9 cellular contexts compared by ENCODE assay signal in genomic region chr5:84382363-84383295, GRCh38. TPM values are rescaled to one million over a fixed set of nuclear protein-coding genes. Genes with fewer than 3 reads are reported as not detected.
DNase-seq lines count a peak whose midpoint lies in the region; ATAC-seq and TF ChIP-seq lines count a peak whose summit lies in the region.
"Had no signal": no experiment of that assay in that cellular context is flagged by ENCODE, and none has a peak within 500 bp of the region (broad histone marks: within the 10 kb centered on the region; RNA-seq: fewer than 3 reads in every experiment).

No MANE protein-coding gene starts in this region.

- H3K4me2 ChIP-seq in neural cell (ENCODE audit: low read length), result peak overlapping the region; percentile 54

- H3K27me3 Mint-ChIP-seq in T-helper 2 cell treated with Interferon-gamma antibody and Interleukin-4, amounts not matched to agents 5 μg/mL and 100 μg/mL, for 36 hours (ENCODE audit: low read depth), result peaks cover 46% of the 10 kb centered on the region

- no peaks in the 10 kb centered on the region for H3F3A ChIP-seq in neural cell (ENCODE audit: insufficient read depth, low read length, poor library complexity, severe bottlenecking)

- H3K27ac ChIP-seq in neural cell (ENCODE audit: low read length), result no peak overlapping the region
- H3K27ac ChIP-seq: VCaP had no signal

- no peak overlapping the region for H2AFZ ChIP-seq in neural cell (ENCODE audit: low read depth, low read length)

- peak overlapping the region; percentile 84 for H3K4me3 ChIP-seq in fibroblast of the aortic adventitia (ENCODE audit: low read depth, low read length)
- H3K4me3 ChIP-seq in neural cell (ENCODE audit: low read length), result peak overlapping the region; percentile 85

- peaks cover 3% of the 10 kb centered on the region for H3K79me2 ChIP-seq in neural cell (replicated peaks; ENCODE audit: insufficient read depth, low read length)

- H3K27me3 ChIP-seq in neural cell (ENCODE audit: insufficient read depth, low read depth, low read length), result peaks cover 63% of the 10 kb centered on the region

- H3K9ac ChIP-seq in neural cell (ENCODE audit: low read length), result peak overlapping the region; percentile 57

- no peaks in the 10 kb centered on the region for H3K9me3 Mint-ChIP-seq in T-helper 2 cell treated with Interferon-gamma antibody and Interleukin-4, amounts not matched to agents 5 μg/mL and 100 μg/mL, for 36 hours

- H3K27ac Mint-ChIP-seq in T-helper 2 cell treated with Interferon-gamma antibody and Interleukin-4, amounts not matched to agents 5 μg/mL and 100 μg/mL, for 36 hours, result no peak overlapping the region

- peaks cover 4% of the 10 kb centered on the region for H3K4me1 Mint-ChIP-seq in T-helper 2 cell treated with Interferon-gamma antibody and Interleukin-4, amounts not matched to agents 5 μg/mL and 100 μg/mL, for 36 hours (ENCODE audit: low read depth)

- no peaks in the 10 kb centered on the region for H3K36me3 ChIP-seq in neural cell (ENCODE audit: insufficient read depth, low read length)

- no peaks in the 10 kb centered on the region for H3K9me3 ChIP-seq in neural cell (ENCODE audit: low read length)

- peak; percentile 22 for TF ChIP-seq RAD21 in neural cell (conservative IDR thresholded peaks at IDR 0.05)

- ATAC-seq in HG03457 (IDR thresholded peaks at IDR 0.05; ENCODE audit: unreplicated experiment) (no peak), GM18520 (IDR thresholded peaks at IDR 0.05; ENCODE audit: unreplicated experiment) (no peak)

- no peaks in the 10 kb centered on the region for H4K20me1 ChIP-seq in neural cell (ENCODE audit: insufficient read depth)

- H3K36me3 Mint-ChIP-seq in T-helper 2 cell treated with Interferon-gamma antibody and Interleukin-4, amounts not matched to agents 5 μg/mL and 100 μg/mL, for 36 hours (ENCODE audit: low read depth), result no peaks in the 10 kb centered on the region

- no peak for TF ChIP-seq EP300 in neural cell (conservative IDR thresholded peaks at IDR 0.05; ENCODE audit: poor library complexity, severe bottlenecking)

- no peaks in the 10 kb centered on the region for H3K9me2 ChIP-seq in neural cell (ENCODE audit: insufficient read depth, low read length)

- DNase-seq in 8988T (peak; percentile 20), HK-2 (ENCODE audit: unreplicated experiment) (peak; percentile 42), fibroblast of the aortic adventitia (ENCODE audit: low read depth) (peak; percentile 64), NAMALWA (ENCODE audit: low spot score) (no peak)
- DNase-seq in T-helper 2 cell treated with Interferon-gamma antibody and Interleukin-4, amounts not matched to agents 5 μg/mL and 100 μg/mL, for 36 hours (ENCODE audit: low spot score), result no peak

- peak; percentile 25 for TF ChIP-seq CTCF in fibroblast of the aortic adventitia (IDR thresholded peaks at IDR 0.05; ENCODE audit: insufficient read depth, low read length)
- no peak for TF ChIP-seq CTCF in neural cell (IDR thresholded peaks at IDR 0.05; ENCODE audit: poor library complexity, severe bottlenecking)

- H3K4me3 Mint-ChIP-seq in T-helper 2 cell treated with Interferon-gamma antibody and Interleukin-4, amounts not matched to agents 5 μg/mL and 100 μg/mL, for 36 hours, result peak overlapping the region; percentile 20

TF ChIP-seq in neural cell, 6 proteins besides CTCF, POLR2A, EP300 and RAD21:
- TF ChIP-seq POLR2AphosphoS5 (IDR thresholded peaks at IDR 0.05) (peak; percentile 20), MXI1 (conservative IDR thresholded peaks at IDR 0.05; ENCODE audit: poor library complexity, severe bottlenecking) (no peak), REST (IDR thresholded peaks at IDR 0.05; ENCODE audit: borderline replicate concordance) (no peak)

RNA-seq across cellular contexts. Expression of gene EDIL3, which starts 2.1 kb away (rescaled TPM):
- 48.1 and 248 TPM in 2 replicates for total RNA-seq in fibroblast of the aortic adventitia (ENCODE audit: low replicate concordance)
- 6.1 and 7.4 TPM in 2 replicates for polyA plus RNA-seq in neural cell
- 11.7 and 12.7 TPM in 2 replicates for polyA minus RNA-seq in neural cell

Comparison
In these comparisons a context has a peak if more than half of its experiments do, and no peak if none do; other contexts are left out.
1. DNase-seq: peak in 8988T (single experiment), HK-2 (single experiment) and fibroblast of the aortic adventitia (single experiment); none in T-helper 2 cell treated with Interferon-gamma antibody and Interleukin-4, amounts not matched to agents 5 μg/mL and 100 μg/mL, for 36 hours (single experiment) and NAMALWA (single experiment).